ENCODE assay signal across 8 cellular contexts in the genomic region with DNA sequence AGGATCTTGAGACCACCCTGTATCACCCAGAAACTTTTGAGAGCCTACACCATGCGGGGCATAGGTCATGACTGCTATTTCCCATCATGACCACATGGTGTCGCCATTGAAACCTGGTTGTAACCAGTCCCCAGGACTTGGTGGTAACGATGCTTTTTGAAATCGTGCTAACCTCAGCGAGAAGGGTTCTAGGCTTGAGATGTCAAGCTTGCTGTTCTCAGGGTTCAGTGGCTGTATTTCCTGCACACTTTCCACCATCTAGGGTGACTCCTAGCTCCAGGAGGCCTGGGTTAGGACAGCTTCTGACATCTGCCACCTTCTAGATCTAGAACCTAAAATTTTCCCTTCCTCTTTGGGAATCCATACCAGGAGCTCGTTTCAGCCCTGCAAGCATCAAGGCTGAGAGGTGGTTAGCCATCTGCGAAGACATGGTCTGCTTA. TPM values are rescaled to one million over a fixed set of nuclear protein-coding genes. Genes with fewer than 3 reads are reported as not detected.
DNase-seq lines count a peak whose midpoint lies in the region; ATAC-seq and TF ChIP-seq lines count a peak whose summit lies in the region.

No MANE protein-coding gene starts in this region.

- DNase-seq in AG08396 (ENCODE audit: low spot score) (peak; percentile 80), GM19238 (ENCODE audit: insufficient read length, low spot score) (peak; percentile 61), NCI-H2227 (lab: John Stamatoyannopoulos, UW; ENCODE audit: unreplicated experiment) (peak; percentile 74), kidney epithelial cell (ENCODE audit: low read depth) (no peak)
- peak; percentile 5 to 35 (median 16) for DNase-seq in activated CD4-positive, CD25-positive, alpha-beta regulatory T cell (lab: John Stamatoyannopoulos, UW)
- peak in 1 of 2 donors; percentile 50 for DNase-seq in central memory CD8-positive, alpha-beta T cell (ENCODE audit: low spot score in 2 of 2)
- DNase-seq in stimulated activated CD4-positive, alpha-beta T cell treated with anti-CD3 and anti-CD28 coated beads, Interleukin-2, amount 100 ng/mL, for 4 hours (ENCODE audit: low read depth): peak; percentile 50

- no peaks in the 10 kb centered on the region for H3K36me3 Mint-ChIP-seq in central memory CD8-positive, alpha-beta T cell (ENCODE audit: insufficient read depth)

- H3K27ac Mint-ChIP-seq in central memory CD8-positive, alpha-beta T cell (ENCODE audit: low read depth): no peak overlapping the region

- H3K9me3 Mint-ChIP-seq in central memory CD8-positive, alpha-beta T cell: no peaks in the 10 kb centered on the region

- TF ChIP-seq CTCF in kidney epithelial cell (IDR thresholded peaks at IDR 0.05; ENCODE audit: insufficient read depth, low read length, poor library complexity, severe bottlenecking): peak; percentile 72

- no peak overlapping the region for H3K4me3 Mint-ChIP-seq in central memory CD8-positive, alpha-beta T cell

- H3K27me3 Mint-ChIP-seq in central memory CD8-positive, alpha-beta T cell: no peaks in the 10 kb centered on the region

- no peaks in the 10 kb centered on the region for H3K27me3 ChIP-seq in kidney epithelial cell (ENCODE audit: control insufficient read depth, insufficient read depth, low read length)

- peak; percentile 84 for ATAC-seq in central memory CD8-positive, alpha-beta T cell (replicated peaks; ENCODE audit: extremely low read depth, poor library complexity, severe bottlenecking)
- no peak for ATAC-seq in HG03039 (IDR thresholded peaks at IDR 0.05; ENCODE audit: unreplicated experiment)

- no peaks in the 10 kb centered on the region for H3K36me3 ChIP-seq in kidney epithelial cell (ENCODE audit: control insufficient read depth, insufficient read depth, low read length)

- H3K4me1 Mint-ChIP-seq in central memory CD8-positive, alpha-beta T cell: no peaks in the 10 kb centered on the region

- H3K4me3 ChIP-seq in kidney epithelial cell (ENCODE audit: low read depth, low read length): no peak overlapping the region

RNA-seq across cellular contexts. Expression of a gene that starts 13.0 kb away (rescaled TPM):
- 0.58 and 0.89 TPM in 2 replicates for total RNA-seq in kidney epithelial cell

RNA-seq across cellular contexts. Expression of a gene that starts 54.2 kb away (rescaled TPM):
- 42.2 and 57.3 TPM in 2 replicates for total RNA-seq in kidney epithelial cell
